Comparison of ENCODE assay signal across 9 cellular contexts in the genomic region with DNA sequence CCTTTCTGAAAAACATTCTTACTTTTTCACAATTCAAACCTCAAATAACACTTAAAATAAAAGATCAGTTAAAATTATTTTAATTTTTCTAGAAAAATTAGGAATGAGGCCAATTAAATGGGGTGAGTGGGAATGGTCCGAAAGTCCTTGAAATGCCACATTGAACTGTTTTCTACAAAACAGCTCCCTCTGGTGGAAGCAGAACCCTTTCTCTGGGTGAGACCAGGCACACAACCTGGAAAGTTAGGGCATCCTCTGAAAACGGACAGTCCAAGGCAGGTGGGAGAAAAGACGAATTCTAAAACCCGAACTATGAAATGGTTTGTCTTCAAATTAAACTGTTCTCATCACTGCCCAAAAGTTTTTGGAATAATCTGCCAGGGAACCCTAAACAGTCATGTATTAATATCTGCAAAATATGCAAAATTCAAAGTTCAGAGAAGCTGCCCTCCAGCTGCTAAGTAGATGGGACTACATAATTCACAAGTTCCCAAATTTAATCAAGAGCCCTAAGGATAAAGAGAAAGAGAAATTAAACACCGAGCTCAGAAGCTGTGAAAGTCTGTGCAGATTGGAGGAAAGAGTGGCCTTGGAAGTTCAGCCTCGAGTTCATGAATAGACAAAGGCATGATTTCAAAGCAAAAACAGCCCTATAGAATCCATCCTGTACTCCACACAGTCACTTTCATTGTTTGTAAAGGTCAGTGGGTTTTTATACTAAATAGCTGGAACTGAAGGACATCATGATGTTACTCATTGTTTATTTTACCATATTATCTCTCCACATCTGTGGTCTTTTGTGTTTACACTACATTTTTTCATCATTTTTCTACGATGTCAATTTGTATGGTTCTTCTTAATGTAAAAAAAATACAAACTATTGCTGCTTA.
A peak's percentile ranks its signal among the peaks of the same experiment; 100 is the strongest.
DNase-seq lines count a peak whose midpoint lies in the region; ATAC-seq and TF ChIP-seq lines count a peak whose summit lies in the region.
"Had no signal": no experiment of that assay in that cellular context is flagged by ENCODE, and none has a peak within 500 bp of the region (broad histone marks: within the 10 kb centered on the region; RNA-seq: fewer than 3 reads in every experiment).

No MANE protein-coding gene starts in this region.

- CTCF ChIA-PET in RWPE1 (lab: Yijun Ruan, JAX): interaction anchor here (0.6 to 1.6 kb wide), 14 partner anchors 9 to 1942 kb away, joined by 3 to 12 read pairs (median 3); no protein-coding TSS in a partner anchor

- POLR2A ChIA-PET in RWPE1 (lab: Yijun Ruan, JAX; ENCODE audit: low non-redundant PET): no interaction called here

- peak; percentile 65 for TF ChIP-seq CTCF in RWPE1 (conservative IDR thresholded peaks at IDR 0.05; ENCODE audit: low read depth)

- no peak overlapping the region for H3K27ac ChIP-seq in RWPE1
- H3K27ac ChIP-seq: BLaER1 had no signal

- ATAC-seq in HG03039 (IDR thresholded peaks at IDR 0.05; ENCODE audit: unreplicated experiment) (no peak), GM21529 (IDR thresholded peaks at IDR 0.05; ENCODE audit: unreplicated experiment) (no peak)

- DNase-seq in NCI-H1694 treated with DMSO at 0.1 percent for 48 hours (lab: John Stamatoyannopoulos, UW): peak; percentile 0
- no peak for DNase-seq in NCI-H1694 (lab: John Stamatoyannopoulos, UW)
- DNase-seq in HPDE6-E6E7 (ENCODE audit: extremely low spot score): peak; percentile 10
- DNase-seq in RWPE1 (ENCODE audit: low spot score): peak; percentile 57
- peak; percentile 51 for DNase-seq in epidermal melanocyte (ENCODE audit: insufficient read length, low spot score)
- DNase-seq in midbrain (lab: John Stamatoyannopoulos, UW): peak; percentile 82
